1 cellular context compared by ENCODE assay signal in the genomic region with DNA sequence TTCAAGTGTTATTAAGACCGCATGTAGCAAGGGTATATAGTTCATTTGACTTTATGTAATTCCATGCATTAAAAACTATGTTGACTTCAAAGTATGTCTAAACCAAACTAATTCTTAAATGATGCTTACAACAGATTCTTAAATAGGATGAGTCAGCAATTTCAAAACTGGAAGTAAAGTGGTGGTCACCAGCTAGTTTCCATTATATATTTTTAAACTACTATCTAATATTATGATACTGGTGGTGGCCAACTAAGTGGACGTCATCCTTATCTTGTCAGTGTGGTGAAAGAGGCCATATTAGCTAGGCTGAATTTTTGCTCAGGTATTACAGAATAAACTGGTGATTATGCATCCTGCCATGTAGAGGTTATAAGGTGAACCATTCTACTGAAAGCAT.
A peak's percentile ranks its signal among the peaks of the same experiment; 100 is the strongest.
TF ChIP-seq lines count a peak whose summit lies in the region.

No MANE protein-coding gene starts in this region.

TF ChIP-seq in GM12878, 131 proteins besides CTCF, POLR2A, EP300 and RAD21 (continued from another document):
- TF ChIP-seq, protein P1, sequence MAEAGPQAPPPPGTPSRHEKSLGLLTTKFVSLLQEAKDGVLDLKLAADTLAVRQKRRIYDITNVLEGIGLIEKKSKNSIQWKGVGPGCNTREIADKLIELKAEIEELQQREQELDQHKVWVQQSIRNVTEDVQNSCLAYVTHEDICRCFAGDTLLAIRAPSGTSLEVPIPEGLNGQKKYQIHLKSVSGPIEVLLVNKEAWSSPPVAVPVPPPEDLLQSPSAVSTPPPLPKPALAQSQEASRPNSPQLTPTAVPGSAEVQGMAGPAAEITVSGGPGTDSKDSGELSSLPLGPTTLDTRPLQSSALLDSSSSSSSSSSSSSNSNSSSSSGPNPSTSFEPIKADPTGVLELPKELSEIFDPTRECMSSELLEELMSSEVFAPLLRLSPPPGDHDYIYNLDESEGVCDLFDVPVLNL (IDR thresholded peaks at IDR 0.05; ENCODE audit: low read depth, low read length), result no peak
- 0 out of 2 replicates have a peak, but pooled peaks have one; percentile 16 for TF ChIP-seq YY1 (IDR thresholded peaks at IDR 0.05; ENCODE audit: low read depth, low read length)
- peak; percentile 47; the same call in 1 of the 2 replicates for TF ChIP-seq ATF7 (IDR thresholded peaks at IDR 0.05; ENCODE audit: low read depth)
- TF ChIP-seq DPF2 (IDR thresholded peaks at IDR 0.05), result no peak
- no peak for TF ChIP-seq TCF3 (IDR thresholded peaks at IDR 0.05; ENCODE audit: borderline replicate concordance, insufficient read depth, low read depth, low read length)
- TF ChIP-seq NFIC (IDR thresholded peaks at IDR 0.05; ENCODE audit: low read depth, low read length), result peak; percentile 39; the same call in 1 of the 2 replicates
- TF ChIP-seq, protein P2, sequence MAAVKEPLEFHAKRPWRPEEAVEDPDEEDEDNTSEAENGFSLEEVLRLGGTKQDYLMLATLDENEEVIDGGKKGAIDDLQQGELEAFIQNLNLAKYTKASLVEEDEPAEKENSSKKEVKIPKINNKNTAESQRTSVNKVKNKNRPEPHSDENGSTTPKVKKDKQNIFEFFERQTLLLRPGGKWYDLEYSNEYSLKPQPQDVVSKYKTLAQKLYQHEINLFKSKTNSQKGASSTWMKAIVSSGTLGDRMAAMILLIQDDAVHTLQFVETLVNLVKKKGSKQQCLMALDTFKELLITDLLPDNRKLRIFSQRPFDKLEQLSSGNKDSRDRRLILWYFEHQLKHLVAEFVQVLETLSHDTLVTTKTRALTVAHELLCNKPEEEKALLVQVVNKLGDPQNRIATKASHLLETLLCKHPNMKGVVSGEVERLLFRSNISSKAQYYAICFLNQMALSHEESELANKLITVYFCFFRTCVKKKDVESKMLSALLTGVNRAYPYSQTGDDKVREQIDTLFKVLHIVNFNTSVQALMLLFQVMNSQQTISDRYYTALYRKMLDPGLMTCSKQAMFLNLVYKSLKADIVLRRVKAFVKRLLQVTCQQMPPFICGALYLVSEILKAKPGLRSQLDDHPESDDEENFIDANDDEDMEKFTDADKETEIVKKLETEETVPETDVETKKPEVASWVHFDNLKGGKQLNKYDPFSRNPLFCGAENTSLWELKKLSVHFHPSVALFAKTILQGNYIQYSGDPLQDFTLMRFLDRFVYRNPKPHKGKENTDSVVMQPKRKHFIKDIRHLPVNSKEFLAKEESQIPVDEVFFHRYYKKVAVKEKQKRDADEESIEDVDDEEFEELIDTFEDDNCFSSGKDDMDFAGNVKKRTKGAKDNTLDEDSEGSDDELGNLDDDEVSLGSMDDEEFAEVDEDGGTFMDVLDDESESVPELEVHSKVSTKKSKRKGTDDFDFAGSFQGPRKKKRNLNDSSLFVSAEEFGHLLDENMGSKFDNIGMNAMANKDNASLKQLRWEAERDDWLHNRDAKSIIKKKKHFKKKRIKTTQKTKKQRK (IDR thresholded peaks at IDR 0.05; ENCODE audit: low read depth, low read length), result no peak
- peak; percentile 66 for TF ChIP-seq JUNB (IDR thresholded peaks at IDR 0.05)
- TF ChIP-seq, protein P3, sequence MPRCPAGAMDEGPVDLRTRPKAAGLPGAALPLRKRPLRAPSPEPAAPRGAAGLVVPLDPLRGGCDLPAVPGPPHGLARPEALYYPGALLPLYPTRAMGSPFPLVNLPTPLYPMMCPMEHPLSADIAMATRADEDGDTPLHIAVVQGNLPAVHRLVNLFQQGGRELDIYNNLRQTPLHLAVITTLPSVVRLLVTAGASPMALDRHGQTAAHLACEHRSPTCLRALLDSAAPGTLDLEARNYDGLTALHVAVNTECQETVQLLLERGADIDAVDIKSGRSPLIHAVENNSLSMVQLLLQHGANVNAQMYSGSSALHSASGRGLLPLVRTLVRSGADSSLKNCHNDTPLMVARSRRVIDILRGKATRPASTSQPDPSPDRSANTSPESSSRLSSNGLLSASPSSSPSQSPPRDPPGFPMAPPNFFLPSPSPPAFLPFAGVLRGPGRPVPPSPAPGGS (IDR thresholded peaks at IDR 0.05; ENCODE audit: borderline replicate concordance, insufficient read depth, low read depth, low read length, poor library complexity, severe bottlenecking), result no peak
- peak; percentile 72 for TF ChIP-seq RUNX3 (IDR thresholded peaks at IDR 0.05; ENCODE audit: low read length)
- no peak for TF ChIP-seq RBBP5 (conservative IDR thresholded peaks at IDR 0.05)
- TF ChIP-seq CREB1 (IDR thresholded peaks at IDR 0.05; ENCODE audit: low read depth), result 0 out of 2 replicates have a peak, but pooled peaks have one; percentile 43
- TF ChIP-seq, protein P4, sequence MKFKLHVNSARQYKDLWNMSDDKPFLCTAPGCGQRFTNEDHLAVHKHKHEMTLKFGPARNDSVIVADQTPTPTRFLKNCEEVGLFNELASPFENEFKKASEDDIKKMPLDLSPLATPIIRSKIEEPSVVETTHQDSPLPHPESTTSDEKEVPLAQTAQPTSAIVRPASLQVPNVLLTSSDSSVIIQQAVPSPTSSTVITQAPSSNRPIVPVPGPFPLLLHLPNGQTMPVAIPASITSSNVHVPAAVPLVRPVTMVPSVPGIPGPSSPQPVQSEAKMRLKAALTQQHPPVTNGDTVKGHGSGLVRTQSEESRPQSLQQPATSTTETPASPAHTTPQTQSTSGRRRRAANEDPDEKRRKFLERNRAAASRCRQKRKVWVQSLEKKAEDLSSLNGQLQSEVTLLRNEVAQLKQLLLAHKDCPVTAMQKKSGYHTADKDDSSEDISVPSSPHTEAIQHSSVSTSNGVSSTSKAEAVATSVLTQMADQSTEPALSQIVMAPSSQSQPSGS (IDR thresholded peaks at IDR 0.05; ENCODE audit: low read length), result peak; percentile 74; the same call in 1 of the 2 replicates
- no peak for TF ChIP-seq MXI1 (IDR thresholded peaks at IDR 0.05; ENCODE audit: low read depth, low read length)
- TF ChIP-seq SRF (IDR thresholded peaks at IDR 0.05; ENCODE audit: low read depth in 2 of 2, low read length in 2 of 2), result no peak
- TF ChIP-seq FOXM1 (IDR thresholded peaks at IDR 0.05; ENCODE audit: low read depth, low read length), result 0 out of 2 replicates have a peak, but pooled peaks have one; percentile 44
- TF ChIP-seq, protein P5, sequence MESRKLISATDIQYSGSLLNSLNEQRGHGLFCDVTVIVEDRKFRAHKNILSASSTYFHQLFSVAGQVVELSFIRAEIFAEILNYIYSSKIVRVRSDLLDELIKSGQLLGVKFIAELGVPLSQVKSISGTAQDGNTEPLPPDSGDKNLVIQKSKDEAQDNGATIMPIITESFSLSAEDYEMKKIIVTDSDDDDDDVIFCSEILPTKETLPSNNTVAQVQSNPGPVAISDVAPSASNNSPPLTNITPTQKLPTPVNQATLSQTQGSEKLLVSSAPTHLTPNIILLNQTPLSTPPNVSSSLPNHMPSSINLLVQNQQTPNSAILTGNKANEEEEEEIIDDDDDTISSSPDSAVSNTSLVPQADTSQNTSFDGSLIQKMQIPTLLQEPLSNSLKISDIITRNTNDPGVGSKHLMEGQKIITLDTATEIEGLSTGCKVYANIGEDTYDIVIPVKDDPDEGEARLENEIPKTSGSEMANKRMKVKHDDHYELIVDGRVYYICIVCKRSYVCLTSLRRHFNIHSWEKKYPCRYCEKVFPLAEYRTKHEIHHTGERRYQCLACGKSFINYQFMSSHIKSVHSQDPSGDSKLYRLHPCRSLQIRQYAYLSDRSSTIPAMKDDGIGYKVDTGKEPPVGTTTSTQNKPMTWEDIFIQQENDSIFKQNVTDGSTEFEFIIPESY (IDR thresholded peaks at IDR 0.05), result no peak
- TF ChIP-seq, protein P6, sequence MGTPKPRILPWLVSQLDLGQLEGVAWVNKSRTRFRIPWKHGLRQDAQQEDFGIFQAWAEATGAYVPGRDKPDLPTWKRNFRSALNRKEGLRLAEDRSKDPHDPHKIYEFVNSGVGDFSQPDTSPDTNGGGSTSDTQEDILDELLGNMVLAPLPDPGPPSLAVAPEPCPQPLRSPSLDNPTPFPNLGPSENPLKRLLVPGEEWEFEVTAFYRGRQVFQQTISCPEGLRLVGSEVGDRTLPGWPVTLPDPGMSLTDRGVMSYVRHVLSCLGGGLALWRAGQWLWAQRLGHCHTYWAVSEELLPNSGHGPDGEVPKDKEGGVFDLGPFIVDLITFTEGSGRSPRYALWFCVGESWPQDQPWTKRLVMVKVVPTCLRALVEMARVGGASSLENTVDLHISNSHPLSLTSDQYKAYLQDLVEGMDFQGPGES (IDR thresholded peaks at IDR 0.05), result no peak
- TF ChIP-seq HCFC1 (IDR thresholded peaks at IDR 0.05; ENCODE audit: low read length), result no peak
- no peak for TF ChIP-seq EGR1 (IDR thresholded peaks at IDR 0.05; ENCODE audit: borderline replicate concordance in 1 of 2, low read depth in 2 of 2, low read length in 2 of 2)
- no peak for TF ChIP-seq TCF12 (IDR thresholded peaks at IDR 0.05; ENCODE audit: low read depth, low read length)
- no peak for TF ChIP-seq ZNF622 (IDR thresholded peaks at IDR 0.05)
- TF ChIP-seq PAX8 (IDR thresholded peaks at IDR 0.05), result no peak
